In genomic region chr1:243712242-243712641, GRCh38 we compare ENCODE assay signal across 1 cellular context.
TF ChIP-seq lines count a peak whose summit lies in the region.

No MANE protein-coding gene starts in this region.

TF ChIP-seq in liver, 16 proteins besides CTCF, POLR2A, EP300 and RAD21 (continued from another document):
- peak; percentile 15 to 28 for TF ChIP-seq HNF4A (conservative IDR thresholded peaks at IDR 0.05)
- peak; percentile 37 for TF ChIP-seq YY1 (IDR thresholded peaks at IDR 0.05)
